In the genomic region with DNA sequence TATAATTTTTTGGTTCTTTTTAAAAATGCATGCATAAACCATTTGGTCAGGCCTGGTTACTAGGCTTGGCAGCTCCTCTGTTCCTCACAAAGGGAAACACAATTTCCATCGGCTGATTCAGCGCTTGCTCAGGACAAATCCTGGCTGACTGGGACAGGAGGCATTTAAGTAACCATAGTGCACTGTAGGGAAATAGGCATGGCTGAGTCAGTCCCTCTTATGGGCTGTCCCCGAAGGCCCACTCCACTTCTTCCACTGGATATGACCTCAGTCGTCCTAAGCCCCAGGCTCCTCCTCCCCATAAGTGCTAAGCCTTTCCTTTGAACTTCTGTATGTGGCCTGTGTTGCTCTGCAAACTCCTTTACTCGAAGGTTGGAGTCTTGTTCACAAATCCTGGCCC, we compare ENCODE assay signal across 12 cellular contexts.
DNase-seq lines count a peak whose midpoint lies in the region; ATAC-seq and TF ChIP-seq lines count a peak whose summit lies in the region.
"Had no signal": no experiment of that assay in that cellular context is flagged by ENCODE, and none has a peak within 500 bp of the region (broad histone marks: within the 10 kb centered on the region; RNA-seq: fewer than 3 reads in every experiment).

No MANE protein-coding gene starts in this region.

- H3K4me3 ChIP-seq in epithelial cell of esophagus (ENCODE audit: low read length) (no peak overlapping the region), mesendoderm (ENCODE audit: low read length) (no peak overlapping the region), tibial nerve (no peak overlapping the region)

- peak; percentile 10 for DNase-seq in Caki2 (ENCODE audit: low read depth)
- peak; percentile 97 for DNase-seq in RKO (ENCODE audit: low spot score)
- peak; percentile 94 for DNase-seq in epithelial cell of esophagus (ENCODE audit: low read depth)
- DNase-seq in mesendoderm, result peak; percentile 74
- DNase-seq in cardiac septum (ENCODE audit: low spot score), result no peak
- no peak for DNase-seq in NCI-H2029 treated with DMSO at 0.1 percent for 48 hours (lab: John Stamatoyannopoulos, UW)
- no peak for DNase-seq in tibial nerve (ENCODE audit: low spot score in 2 of 2)
- DNase-seq: activated CD4-positive, alpha-beta memory T cell treated with anti-CD3 and anti-CD28 coated beads, Interleukin-2, amount 10 ng/mL, durations not matched to agents 7 days and 5 days; Calu3; endodermal cell had no signal

- no peak overlapping the region for H2AK5ac ChIP-seq in mesendoderm (ENCODE audit: low read length)

- H3K27ac ChIP-seq in mesendoderm (ENCODE audit: low read depth, low read length), result no peak overlapping the region
- H3K27ac ChIP-seq in tibial nerve, result no peak overlapping the region
- H3K27ac ChIP-seq: parathyroid adenoma had no signal

- in situ Hi-C loops in Caki2 (cut with HindIII; ENCODE audit: low pct_unique_long_range_greater_than_20kb, low sequenced_read_pairs), result no loop called here

- H3K56ac ChIP-seq in mesendoderm (ENCODE audit: low read length), result no peak overlapping the region

- no peak overlapping the region for H3K4ac ChIP-seq in mesendoderm (ENCODE audit: low read depth, low read length)

- no peak overlapping the region for H2BK120ac ChIP-seq in mesendoderm (ENCODE audit: low read depth, low read length)

- TF ChIP-seq EP300 in tibial nerve (IDR thresholded peaks at IDR 0.05), result no peak

- H2BK15ac ChIP-seq in mesendoderm (replicated peaks; ENCODE audit: low read depth), result no peak overlapping the region

- H3K36me3 ChIP-seq in mesendoderm (ENCODE audit: control insufficient read depth, insufficient read depth, low read length) (no peaks in the 10 kb centered on the region), tibial nerve (no peaks in the 10 kb centered on the region)

- H3K79me1 ChIP-seq in mesendoderm (ENCODE audit: low read length), result no peaks in the 10 kb centered on the region

- no peak for ATAC-seq in HG02938 (IDR thresholded peaks at IDR 0.05; ENCODE audit: unreplicated experiment)

- TF ChIP-seq CTCF in epithelial cell of esophagus (IDR thresholded peaks at IDR 0.05; ENCODE audit: insufficient read depth, low read depth, low read length, missing control alignments), result no peak
- no peak for TF ChIP-seq CTCF in tibial nerve (IDR thresholded peaks at IDR 0.05)

- intact Hi-C loops in cardiac septum (cut with DNase I), result loop anchor here (10.0 kb wide), 1 partner anchor 1506 kb away; no protein-coding TSS in a partner anchor

- H3K4me2 ChIP-seq in mesendoderm (ENCODE audit: low read length), result no peak overlapping the region

- H3K4me1 ChIP-seq in mesendoderm (ENCODE audit: control insufficient read depth, low read depth, low read length), result no peaks in the 10 kb centered on the region
- peaks cover 0 to 10% (median 0%) of the 10 kb centered on the region in 4 donors for H3K4me1 ChIP-seq in tibial nerve
- H3K4me1 ChIP-seq: parathyroid adenoma had no signal

- TF ChIP-seq POLR2A in tibial nerve (IDR thresholded peaks at IDR 0.05), result no peak

- H3K9ac ChIP-seq in mesendoderm (ENCODE audit: low read length), result no peak overlapping the region
- H3K9ac ChIP-seq: parathyroid adenoma had no signal

- H3K23ac ChIP-seq in mesendoderm (ENCODE audit: low read length), result no peak overlapping the region

- H3K27me3 ChIP-seq in mesendoderm (ENCODE audit: insufficient read depth, low read length, poor library complexity) (no peaks in the 10 kb centered on the region), tibial nerve (no peaks in the 10 kb centered on the region)

- no peaks in the 10 kb centered on the region for H3K79me2 ChIP-seq in mesendoderm (ENCODE audit: control insufficient read depth, insufficient read depth, low read length)
- H3K79me2 ChIP-seq: parathyroid adenoma had no signal

- WGBS in mesendoderm (ENCODE audit: extremely low coverage, insufficient coverage, low lambda C conversion rate), result no CpG with 5 or more reads among the region's 5 CpGs
- 53 to 61% methylated on average over 5 of the region's 5 CpGs for WGBS in tibial nerve, 2 donors

- H4K8ac ChIP-seq in mesendoderm (ENCODE audit: low read depth, low read length), result no peak overlapping the region

- no peak overlapping the region for H2BK5ac ChIP-seq in mesendoderm (ENCODE audit: low read length)

- no peaks in the 10 kb centered on the region for H3K9me3 ChIP-seq in tibial nerve

- no peak overlapping the region for H3K18ac ChIP-seq in mesendoderm (ENCODE audit: low read length)

- H4K5ac ChIP-seq in mesendoderm (ENCODE audit: low read length), result no peak overlapping the region

Comparison
In these comparisons a context has a peak if more than half of its experiments do, and no peak if none do; other contexts are left out.
1. DNase-seq: peak in Caki2 (single experiment), RKO (single experiment), epithelial cell of esophagus (single experiment) and mesendoderm (single experiment); none in cardiac septum (single experiment), NCI-H2029 treated with DMSO at 0.1 percent for 48 hours (single experiment) and tibial nerve (0 of 2).